In genomic region chr14:103540816-103541493, GRCh38 we compare ENCODE assay signal across 11 cellular contexts. TPM values are rescaled to one million over a fixed set of nuclear protein-coding genes. Genes with fewer than 3 reads are reported as not detected.
DNase-seq lines count a peak whose midpoint lies in the region; ATAC-seq and TF ChIP-seq lines count a peak whose summit lies in the region.
"Had no signal": no experiment of that assay in that cellular context is flagged by ENCODE, and none has a peak within 500 bp of the region (broad histone marks: within the 10 kb centered on the region; RNA-seq: fewer than 3 reads in every experiment).

No MANE protein-coding gene starts in this region.

- H3K18ac ChIP-seq in neuronal stem cell (ENCODE audit: low read length): peak overlapping the region; percentile 100

- H4K8ac ChIP-seq in neuronal stem cell (ENCODE audit: low read depth, low read length): no peak overlapping the region

- peak overlapping the region; percentile 98 for H2AK5ac ChIP-seq in neuronal stem cell (ENCODE audit: low read depth, low read length)

- no peak for ATAC-seq in natural killer cell
- ATAC-seq: stimulated activated memory B cell treated with anti-CD40 and anti-IgM and Interleukin-4, amounts not matched to agents 10 μg/mL and 1 μg/mL and 100 μg/mL, for 72 hours had no signal

- no peak overlapping the region for H3K4me2 ChIP-seq in neuronal stem cell (ENCODE audit: insufficient read depth, low read length, poor library complexity, severe bottlenecking)

- DNase-seq in activated naive CD4-positive, alpha-beta T cell treated with anti-CD3 and anti-CD28 coated beads, Interleukin-2, amount 50 U/mL, for 16 hours: peak; percentile 11
- no peak for DNase-seq in activated naive CD4-positive, alpha-beta T cell treated with anti-CD3 and anti-CD28 coated beads, Interleukin-2, amount 10 ng/mL, durations not matched to agents 7 days and 5 days
- DNase-seq in esophagus squamous epithelium (lab: John Stamatoyannopoulos, UW) (no peak), neuronal stem cell (ENCODE audit: low spot score) (no peak), uterus (no peak), natural killer cell (no peak), H4 (ENCODE audit: low spot score) (no peak), NCI-H2029 (lab: John Stamatoyannopoulos, UW) (no peak)
- DNase-seq: T-helper 1 cell had no signal

- H3K4me3 Mint-ChIP-seq in activated naive CD4-positive, alpha-beta T cell treated with anti-CD3 and anti-CD28 coated beads, Interleukin-2, amount 10 ng/mL, durations not matched to agents 7 days and 5 days: no peak overlapping the region
- no peak overlapping the region for H3K4me3 Mint-ChIP-seq in natural killer cell
- H3K4me3 Mint-ChIP-seq: stimulated activated memory B cell treated with anti-CD40 and anti-IgM and Interleukin-4, amounts not matched to agents 10 μg/mL and 1 μg/mL and 100 μg/mL, for 72 hours had no signal

- H3K4me1 Mint-ChIP-seq in activated naive CD4-positive, alpha-beta T cell treated with anti-CD3 and anti-CD28 coated beads, Interleukin-2, amount 10 ng/mL, durations not matched to agents 7 days and 5 days: no peaks in the 10 kb centered on the region
- peaks cover 0 to 5% of the 10 kb centered on the region in 2 donors for H3K4me1 Mint-ChIP-seq in natural killer cell
- H3K4me1 Mint-ChIP-seq: stimulated activated memory B cell treated with anti-CD40 and anti-IgM and Interleukin-4, amounts not matched to agents 10 μg/mL and 1 μg/mL and 100 μg/mL, for 72 hours had no signal

- H3K23ac ChIP-seq in neuronal stem cell (ENCODE audit: low read depth, low read length, poor library complexity): peak overlapping the region; percentile 12

- H3K9me3 Mint-ChIP-seq in activated naive CD4-positive, alpha-beta T cell treated with anti-CD3 and anti-CD28 coated beads, Interleukin-2, amount 10 ng/mL, durations not matched to agents 7 days and 5 days: no peaks in the 10 kb centered on the region
- no peaks in the 10 kb centered on the region for H3K9me3 Mint-ChIP-seq in natural killer cell
- H3K9me3 Mint-ChIP-seq: stimulated activated memory B cell treated with anti-CD40 and anti-IgM and Interleukin-4, amounts not matched to agents 10 μg/mL and 1 μg/mL and 100 μg/mL, for 72 hours had no signal

- peak overlapping the region; percentile 100 for H2BK12ac ChIP-seq in neuronal stem cell (ENCODE audit: low read length)

- intact Hi-C loops in esophagus squamous epithelium (cut with DNase I) (no loop called here), uterus (cut with DNase I; ENCODE audit: low total_unique reads) (no loop called here), natural killer cell (cut with micrococcal nuclease) (no loop called here)

- TF ChIP-seq POLR2A in esophagus squamous epithelium (IDR thresholded peaks at IDR 0.05): no peak
- TF ChIP-seq POLR2A in uterus (IDR thresholded peaks at IDR 0.05): no peak

- H3K4me3 ChIP-seq in esophagus squamous epithelium (peak overlapping the region in 1 of 4 donors; percentile 2), neuronal stem cell (ENCODE audit: low read length in 2 of 2) (no peak overlapping the region), uterus (no peak overlapping the region)
- H3K4me3 ChIP-seq: lung had no signal

- H2AFZ ChIP-seq in neuronal stem cell (ENCODE audit: low read length): peak overlapping the region; percentile 46

- H2BK120ac ChIP-seq in neuronal stem cell (ENCODE audit: low read depth, low read length): peak overlapping the region; percentile 97

- no peaks in the 10 kb centered on the region for H3K9me3 ChIP-seq in esophagus squamous epithelium
- H3K9me3 ChIP-seq in neuronal stem cell (replicated peaks in 1 of 2; ENCODE audit: control insufficient read depth in 2 of 2, insufficient read depth in 1 of 2, low read depth in 1 of 2, low read length in 2 of 2): peaks cover 0 to 1% of the 10 kb centered on the region in 2 donors
- no peaks in the 10 kb centered on the region for H3K9me3 ChIP-seq in uterus

- peak overlapping the region; percentile 98 for H2BK15ac ChIP-seq in neuronal stem cell (ENCODE audit: low read length)

- H3K4me1 ChIP-seq in esophagus squamous epithelium (peaks cover 61 to 83% (median 68%) of the 10 kb centered on the region in 3 donors), neuronal stem cell (ENCODE audit: control insufficient read depth in 2 of 2, insufficient read depth in 1 of 2, low read depth in 1 of 2, low read length in 2 of 2) (peaks cover 39 to 62% of the 10 kb centered on the region in 2 donors), uterus (peaks cover 13 to 59% of the 10 kb centered on the region in 2 donors)

- H3K36me3 Mint-ChIP-seq in activated naive CD4-positive, alpha-beta T cell treated with anti-CD3 and anti-CD28 coated beads, Interleukin-2, amount 10 ng/mL, durations not matched to agents 7 days and 5 days: no peaks in the 10 kb centered on the region
- H3K36me3 Mint-ChIP-seq in natural killer cell: no peaks in the 10 kb centered on the region

- H4K91ac ChIP-seq in neuronal stem cell (ENCODE audit: low read depth, low read length, poor library complexity): peak overlapping the region; percentile 99

- H3K27me3 ChIP-seq in esophagus squamous epithelium: no peaks in the 10 kb centered on the region
- H3K27me3 ChIP-seq in neuronal stem cell (ENCODE audit: control insufficient read depth in 3 of 3, insufficient read depth in 3 of 3, low read depth in 1 of 3, low read length in 3 of 3): no peaks in the 10 kb centered on the region
- H3K27me3 ChIP-seq in uterus: no peaks in the 10 kb centered on the region

- CTCF ChIA-PET in activated naive CD4-positive, alpha-beta T cell treated with anti-CD3 and anti-CD28 coated beads, Interleukin-2, amount 10 ng/mL, durations not matched to agents 7 days and 5 days (lab: Charles Lee): interaction anchor here (2.7 kb wide), 1 partner anchor 23 kb away, joined by 12 read pairs; no protein-coding TSS in a partner anchor

- H3K79me1 ChIP-seq in neuronal stem cell (ENCODE audit: low read depth, low read length): peaks cover 4% of the 10 kb centered on the region

- peak overlapping the region; percentile 85 for H3K14ac ChIP-seq in neuronal stem cell (ENCODE audit: low read length)

- H3K27me3 Mint-ChIP-seq in activated naive CD4-positive, alpha-beta T cell treated with anti-CD3 and anti-CD28 coated beads, Interleukin-2, amount 10 ng/mL, durations not matched to agents 7 days and 5 days: peaks cover 27% of the 10 kb centered on the region
- H3K27me3 Mint-ChIP-seq in natural killer cell (ENCODE audit: low read depth in 2 of 2): peaks cover 0 to 2% of the 10 kb centered on the region in 2 donors

- peak overlapping the region; percentile 98 for H2BK5ac ChIP-seq in neuronal stem cell (ENCODE audit: low read length)

- WGBS in esophagus squamous epithelium, 2 donors: 13 to 27% methylated on average over 2 to 10 of the region's 14 CpGs
- WGBS in neuronal stem cell (ENCODE audit: extremely low coverage in 2 of 2, insufficient read length in 2 of 2, insufficient replicate concordance in 1 of 2), 2 donors: no CpG with 5 or more reads among the region's 14 CpGs

- H3K4ac ChIP-seq in neuronal stem cell (ENCODE audit: low read length): peak overlapping the region; percentile 99

- TF ChIP-seq CTCF in esophagus squamous epithelium (IDR thresholded peaks at IDR 0.05): no peak
- TF ChIP-seq CTCF in uterus (IDR thresholded peaks at IDR 0.05): no peak
- TF ChIP-seq CTCF in natural killer cell (IDR thresholded peaks at IDR 0.05): no peak

- peak overlapping the region; percentile 78 to 87 (median 82) for H3K27ac ChIP-seq in esophagus squamous epithelium
- H3K27ac ChIP-seq in neuronal stem cell (replicated peaks; ENCODE audit: low read length): no peak overlapping the region
- peak overlapping the region; percentile 66 to 90 for H3K27ac ChIP-seq in uterus

- no peak overlapping the region for H3K27ac Mint-ChIP-seq in activated naive CD4-positive, alpha-beta T cell treated with anti-CD3 and anti-CD28 coated beads, Interleukin-2, amount 10 ng/mL, durations not matched to agents 7 days and 5 days
- no peak overlapping the region for H3K27ac Mint-ChIP-seq in natural killer cell
- H3K27ac Mint-ChIP-seq: stimulated activated memory B cell treated with anti-CD40 and anti-IgM and Interleukin-4, amounts not matched to agents 10 μg/mL and 1 μg/mL and 100 μg/mL, for 72 hours had no signal

- peak overlapping the region; percentile 75 for H3K9ac ChIP-seq in neuronal stem cell (ENCODE audit: low read depth, low read length, poor library complexity)

- no peaks in the 10 kb centered on the region for H3K36me3 ChIP-seq in esophagus squamous epithelium
- peaks cover 0 to 3% of the 10 kb centered on the region in 2 donors for H3K36me3 ChIP-seq in neuronal stem cell (replicated peaks in 1 of 2; ENCODE audit: control insufficient read depth in 2 of 2, insufficient read depth in 2 of 2, low read length in 2 of 2)
- H3K36me3 ChIP-seq in uterus: no peaks in the 10 kb centered on the region

RNA-seq across cellular contexts. Expression of gene TRMT61A, which starts 12.0 kb away (rescaled TPM):
- total RNA-seq in esophagus squamous epithelium (10 to 100 TPM in 2 of 4 donors, 1 to 10 TPM in 2; 7.7 to 20.6 (median 9.9) TPM), uterus (10 to 100 TPM in 2 of 4 donors, 1 to 10 TPM in 2; 3.6 to 26.5 (median 8.7) TPM), natural killer cell (1 to 10 TPM; 8.1 to 9.4 (median 9.1) TPM)
- 2.1 TPM for polyA plus RNA-seq in neuronal stem cell (2013, experiment 1 of 2)
- 2.2 TPM for polyA plus RNA-seq in neuronal stem cell (2013, experiment 2 of 2)
- total RNA-seq in H4 (2014; rRNA removed; shearing (Covaris generic)): 5.8 and 6.8 TPM in 2 replicates

RNA-seq across cellular contexts. Expression of gene CKB, which starts 18.3 kb away (rescaled TPM):
- total RNA-seq in esophagus squamous epithelium (100 to 1,000 TPM in 1 of 4 donors, 10 to 100 TPM in 3; 27.2 to 204 (median 37.6) TPM), uterus (100 to 1,000 TPM in 3 of 4 donors, 10 to 100 TPM in 1; 96.2 to 291 (median 218) TPM), natural killer cell (10 to 100 TPM in 1 of 3 donors, 1 to 10 TPM in 2; 4.0 to 37.4 (median 9.0) TPM)
- 418 TPM for polyA plus RNA-seq in neuronal stem cell (2013, experiment 1 of 2)
- polyA plus RNA-seq in neuronal stem cell (2013, experiment 2 of 2): 412 TPM
- 47.1 and 52.4 TPM in 2 replicates for total RNA-seq in H4 (2014; rRNA removed; shearing (Covaris generic))

RNA-seq across cellular contexts. Expression of gene BAG5, which starts 21.5 kb away (rescaled TPM):
- total RNA-seq in esophagus squamous epithelium: 10 to 100 TPM; 24.8 to 32.4 (median 28.5) TPM
- 11.7 TPM for polyA plus RNA-seq in neuronal stem cell (2013, experiment 1 of 2)
- 11.8 TPM for polyA plus RNA-seq in neuronal stem cell (2013, experiment 2 of 2)
- total RNA-seq in uterus: 10 to 100 TPM; 13.8 to 43.6 (median 33.1) TPM
- 10 to 100 TPM; 36.1 to 48.0 (median 47.0) TPM for total RNA-seq in natural killer cell
- total RNA-seq in H4 (2014; rRNA removed; shearing (Covaris generic)): 11.3 and 18.5 TPM in 2 replicates

RNA-seq across cellular contexts. Expression of gene COA8, which starts 21.8 kb away (rescaled TPM):
- 10 to 100 TPM; 18.2 to 28.7 (median 22.7) TPM for total RNA-seq in esophagus squamous epithelium
- 45.8 TPM for polyA plus RNA-seq in neuronal stem cell (2013, experiment 1 of 2)
- polyA plus RNA-seq in neuronal stem cell (2013, experiment 2 of 2): 47.5 TPM
- 10 to 100 TPM in 3 of 4 donors, not detected in 1; 26.9 to 51.5 (median 31.6) TPM for total RNA-seq in uterus
- 10 to 100 TPM; 22.2 to 32.0 (median 24.9) TPM for total RNA-seq in natural killer cell
- total RNA-seq in H4 (2014; rRNA removed; shearing (Covaris generic)): 21.7 and 22.3 TPM in 2 replicates
